26 cellular contexts compared by ENCODE assay signal in genomic region chr6:56581561-56581960, GRCh38.
"Had no signal": no experiment of that assay in that cellular context is flagged by ENCODE, and none has a peak within 500 bp of the region (broad histone marks: within the 10 kb centered on the region; RNA-seq: fewer than 3 reads in every experiment).

No MANE protein-coding gene starts in this region.

- H3K4me1 ChIP-seq: esophagus squamous epithelium, left ventricle myocardium inferior, lower lobe of right lung, right lobe of liver, tibial nerve, upper lobe of left lung had no signal

- DNase-seq: dermis blood vessel endothelial cell; effector memory CD4-positive, alpha-beta T cell; erythroblast; esophagus squamous epithelium; foreskin melanocyte; glutamatergic neuron; heart right ventricle; hippocampal formation; left colon; left ventricle myocardium inferior; lower lobe of right lung; natural killer cell; nucleus accumbens; ovary; posterior cingulate gyrus; retina; right lobe of liver; small intestine; stimulated activated CD4-positive, alpha-beta T cell treated with anti-CD3 and anti-CD28 coated beads, Interleukin-15, amount 100 ng/mL, for 24 hours; stimulated activated CD4-positive, alpha-beta T cell treated with anti-CD3 and anti-CD28 coated beads, Interleukin-2, amount 100 ng/mL, for 48 hours; stimulated activated naive B cell treated with anti-CD40 and anti-IgM and Interleukin-4, amounts not matched to agents 10 μg/mL and 1 μg/mL and 100 μg/mL, for 72 hours; upper lobe of left lung had no signal

- H3K9me3 Mint-ChIP-seq: natural killer cell; stimulated activated naive B cell treated with anti-CD40 and anti-IgM and Interleukin-4, amounts not matched to agents 10 μg/mL and 1 μg/mL and 100 μg/mL, for 72 hours; stimulated activated naive CD8-positive, alpha-beta T cell treated with anti-CD3 and anti-CD28 coated beads, Interleukin-15, Interleukin-2, amounts not matched to agents 100 ng/mL and 50 ng/mL, for 24 hours had no signal

- H3K27ac Mint-ChIP-seq: natural killer cell; stimulated activated naive B cell treated with anti-CD40 and anti-IgM and Interleukin-4, amounts not matched to agents 10 μg/mL and 1 μg/mL and 100 μg/mL, for 72 hours; stimulated activated naive CD8-positive, alpha-beta T cell treated with anti-CD3 and anti-CD28 coated beads, Interleukin-15, Interleukin-2, amounts not matched to agents 100 ng/mL and 50 ng/mL, for 24 hours had no signal

- H3K4me3 ChIP-seq: coronary artery, esophagus squamous epithelium, heart right ventricle, left ventricle myocardium inferior, lower lobe of right lung, ovary, right lobe of liver, thoracic aorta, tibial nerve, upper lobe of left lung had no signal

- H3K4me3 Mint-ChIP-seq: natural killer cell; stimulated activated naive B cell treated with anti-CD40 and anti-IgM and Interleukin-4, amounts not matched to agents 10 μg/mL and 1 μg/mL and 100 μg/mL, for 72 hours; stimulated activated naive CD8-positive, alpha-beta T cell treated with anti-CD3 and anti-CD28 coated beads, Interleukin-15, Interleukin-2, amounts not matched to agents 100 ng/mL and 50 ng/mL, for 24 hours had no signal

- ATAC-seq: heart right ventricle; left colon; natural killer cell; stimulated activated naive B cell treated with anti-CD40 and anti-IgM and Interleukin-4, amounts not matched to agents 10 μg/mL and 1 μg/mL and 100 μg/mL, for 72 hours had no signal

- H3K36me3 ChIP-seq: ovary, thoracic aorta, upper lobe of left lung had no signal

- H3K4me1 Mint-ChIP-seq: natural killer cell; stimulated activated naive B cell treated with anti-CD40 and anti-IgM and Interleukin-4, amounts not matched to agents 10 μg/mL and 1 μg/mL and 100 μg/mL, for 72 hours had no signal

- H3K27ac ChIP-seq: coronary artery, esophagus squamous epithelium, left ventricle myocardium inferior, lower lobe of right lung, ovary, right lobe of liver, thoracic aorta, tibial nerve had no signal

- H3K27me3 Mint-ChIP-seq: stimulated activated naive B cell treated with anti-CD40 and anti-IgM and Interleukin-4, amounts not matched to agents 10 μg/mL and 1 μg/mL and 100 μg/mL, for 72 hours; stimulated activated naive CD8-positive, alpha-beta T cell treated with anti-CD3 and anti-CD28 coated beads, Interleukin-15, Interleukin-2, amounts not matched to agents 100 ng/mL and 50 ng/mL, for 24 hours had no signal

- H3K27me3 ChIP-seq: esophagus squamous epithelium, heart right ventricle, ovary, right lobe of liver, tibial nerve, upper lobe of left lung had no signal

- H3K9me3 ChIP-seq: esophagus squamous epithelium, heart right ventricle, left ventricle myocardium inferior, lower lobe of right lung, ovary, right lobe of liver, thoracic aorta, tibial nerve, upper lobe of left lung had no signal

- H3K36me3 Mint-ChIP-seq: natural killer cell; stimulated activated naive B cell treated with anti-CD40 and anti-IgM and Interleukin-4, amounts not matched to agents 10 μg/mL and 1 μg/mL and 100 μg/mL, for 72 hours had no signal
